In the genomic region with DNA sequence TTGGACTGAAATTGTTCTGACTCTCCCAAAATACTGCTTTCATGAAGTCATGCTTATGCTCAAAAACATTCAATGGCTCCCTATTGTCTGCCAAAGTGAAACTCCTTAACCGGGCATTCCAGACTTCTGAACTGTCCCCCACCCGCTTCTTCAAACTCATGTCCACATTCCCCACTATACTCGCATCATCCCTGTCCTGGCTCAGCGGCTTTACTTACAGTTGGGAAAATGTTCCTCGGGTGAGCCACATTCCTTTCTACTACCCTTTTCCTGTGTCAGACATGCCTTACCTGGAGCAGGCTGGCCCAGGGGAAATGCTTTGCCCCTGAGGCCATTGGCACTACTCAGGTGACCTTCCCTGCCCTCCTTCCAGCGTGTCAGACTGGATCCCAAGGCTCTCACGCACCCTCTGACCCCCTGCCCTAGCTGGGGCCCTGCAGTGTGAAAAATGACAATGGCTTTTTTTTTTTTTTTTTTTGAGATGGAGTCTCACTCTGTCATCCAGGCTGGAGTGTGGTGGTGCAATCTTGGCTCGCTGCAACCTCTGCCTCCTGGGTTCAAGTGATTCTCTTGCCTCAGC, we compare ENCODE assay signal across 1 cellular context.
TF ChIP-seq lines count a peak whose summit lies in the region.

No MANE protein-coding gene starts in this region.

TF ChIP-seq in HepG2, 621 proteins besides CTCF, POLR2A, EP300 and RAD21 (continued from another document):
- TF ChIP-seq, protein P1, sequence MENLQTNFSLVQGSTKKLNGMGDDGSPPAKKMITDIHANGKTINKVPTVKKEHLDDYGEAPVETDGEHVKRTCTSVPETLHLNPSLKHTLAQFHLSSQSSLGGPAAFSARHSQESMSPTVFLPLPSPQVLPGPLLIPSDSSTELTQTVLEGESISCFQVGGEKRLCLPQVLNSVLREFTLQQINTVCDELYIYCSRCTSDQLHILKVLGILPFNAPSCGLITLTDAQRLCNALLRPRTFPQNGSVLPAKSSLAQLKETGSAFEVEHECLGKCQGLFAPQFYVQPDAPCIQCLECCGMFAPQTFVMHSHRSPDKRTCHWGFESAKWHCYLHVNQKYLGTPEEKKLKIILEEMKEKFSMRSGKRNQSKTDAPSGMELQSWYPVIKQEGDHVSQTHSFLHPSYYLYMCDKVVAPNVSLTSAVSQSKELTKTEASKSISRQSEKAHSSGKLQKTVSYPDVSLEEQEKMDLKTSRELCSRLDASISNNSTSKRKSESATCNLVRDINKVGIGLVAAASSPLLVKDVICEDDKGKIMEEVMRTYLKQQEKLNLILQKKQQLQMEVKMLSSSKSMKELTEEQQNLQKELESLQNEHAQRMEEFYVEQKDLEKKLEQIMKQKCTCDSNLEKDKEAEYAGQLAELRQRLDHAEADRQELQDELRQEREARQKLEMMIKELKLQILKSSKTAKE (CRISPR knock-in tag; IDR thresholded peaks at IDR 0.05; ENCODE audit: borderline replicate concordance): no peak
- peak; percentile 72; the same call in 1 of the 2 replicates for TF ChIP-seq NR2F2 (IDR thresholded peaks at IDR 0.05; ENCODE audit: borderline replicate concordance, low read depth)
- TF ChIP-seq, protein P2, sequence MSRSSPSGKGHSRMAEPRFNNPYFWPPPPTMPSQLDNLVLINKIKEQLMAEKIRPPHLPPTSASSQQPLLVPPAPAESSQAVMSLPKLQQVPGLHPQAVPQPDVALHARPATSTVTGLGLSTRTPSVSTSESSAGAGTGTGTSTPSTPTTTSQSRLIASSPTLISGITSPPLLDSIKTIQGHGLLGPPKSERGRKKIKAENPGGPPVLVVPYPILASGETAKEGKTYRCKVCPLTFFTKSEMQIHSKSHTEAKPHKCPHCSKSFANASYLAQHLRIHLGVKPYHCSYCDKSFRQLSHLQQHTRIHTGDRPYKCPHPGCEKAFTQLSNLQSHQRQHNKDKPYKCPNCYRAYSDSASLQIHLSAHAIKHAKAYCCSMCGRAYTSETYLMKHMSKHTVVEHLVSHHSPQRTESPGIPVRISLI (CRISPR knock-in tag; IDR thresholded peaks at IDR 0.05; ENCODE audit: borderline replicate concordance): peak; percentile 82
TF ChIP-seq in HepG2: peak in this region for 30.
